ENCODE assay signal across 14 cellular contexts in the genomic region with DNA sequence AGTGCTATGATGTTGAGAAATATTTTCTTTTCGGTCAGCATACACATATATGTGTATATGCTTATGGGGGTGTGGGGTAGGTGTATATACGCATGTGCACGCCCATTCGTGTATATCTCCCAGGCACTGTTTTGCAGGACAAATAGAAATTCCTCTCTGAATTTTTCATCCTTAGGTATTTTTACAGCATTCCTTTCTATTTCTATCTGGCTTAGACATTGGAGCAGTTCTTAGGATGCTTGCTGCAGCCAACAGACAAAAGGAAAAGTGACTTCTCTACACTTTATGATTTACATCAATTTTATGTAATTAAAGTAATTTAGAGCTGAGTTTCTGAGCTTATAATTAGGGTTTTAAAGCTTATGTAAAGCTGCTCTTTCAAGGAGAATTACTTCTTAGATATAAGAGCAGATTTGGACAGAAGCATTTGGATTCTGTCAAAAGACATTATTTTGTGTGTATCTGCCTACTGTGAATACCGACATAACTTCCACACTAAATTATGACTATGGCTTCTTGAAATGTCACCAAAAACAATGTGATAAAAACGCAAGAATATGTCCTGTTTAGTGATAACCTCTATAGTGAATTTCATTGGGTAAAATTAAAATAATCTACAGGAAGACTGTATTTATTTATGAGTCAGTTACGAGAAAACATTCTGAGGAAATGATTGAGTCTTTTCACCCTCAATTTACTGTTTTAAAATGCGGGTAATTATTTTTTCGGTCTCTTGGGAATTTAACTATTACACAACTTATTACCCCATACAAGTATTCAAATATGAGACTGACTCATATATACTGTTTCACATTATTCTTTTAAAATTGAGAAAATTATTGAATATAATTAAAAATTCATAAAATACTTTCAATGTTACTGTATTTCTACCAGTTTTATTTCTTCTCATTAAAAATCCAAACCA.
"Had no signal": no experiment of that assay in that cellular context is flagged by ENCODE, and none has a peak within 500 bp of the region (broad histone marks: within the 10 kb centered on the region; RNA-seq: fewer than 3 reads in every experiment).

No MANE protein-coding gene starts in this region.

- H3K4me3 Mint-ChIP-seq: activated CD8-positive, alpha-beta T cell treated with anti-CD3 and anti-CD28 coated beads for 36 hours; activated T-helper 1 cell treated with anti-CD3 and anti-CD28 coated beads, Interleukin-12 subunit alpha, Interleukin-12 subunit beta, Interleukin-2, Interleukin-4 antibody, amounts not matched to agents 30 ng/mL and 10 ng/mL and 1 ng/mL, durations not matched to agents 14 hours and 24 hours and 36 hours; naive thymus-derived CD8-positive, alpha-beta T cell had no signal

- H3K4me1 ChIP-seq: foreskin keratinocyte had no signal

- ATAC-seq: activated CD8-positive, alpha-beta T cell treated with anti-CD3 and anti-CD28 coated beads for 36 hours; foreskin keratinocyte; left colon; mucosa of descending colon; naive thymus-derived CD8-positive, alpha-beta T cell; right cardiac atrium had no signal

- H3K27me3 ChIP-seq: foreskin keratinocyte had no signal

- H3K4me3 ChIP-seq: mucosa of descending colon had no signal

- H3K27me3 Mint-ChIP-seq: activated CD8-positive, alpha-beta T cell treated with anti-CD3 and anti-CD28 coated beads for 36 hours; naive thymus-derived CD8-positive, alpha-beta T cell; progenitor cell of endocrine pancreas had no signal

- H3K27ac ChIP-seq: foreskin keratinocyte had no signal

- H3K9me3 ChIP-seq: mucosa of descending colon had no signal

- H3K27ac Mint-ChIP-seq: activated CD8-positive, alpha-beta T cell treated with anti-CD3 and anti-CD28 coated beads for 36 hours; activated T-helper 1 cell treated with anti-CD3 and anti-CD28 coated beads, Interleukin-12 subunit alpha, Interleukin-12 subunit beta, Interleukin-2, Interleukin-4 antibody, amounts not matched to agents 30 ng/mL and 10 ng/mL and 1 ng/mL, durations not matched to agents 14 hours and 24 hours and 36 hours; naive thymus-derived CD8-positive, alpha-beta T cell; progenitor cell of endocrine pancreas had no signal

- DNase-seq: activated CD8-positive, alpha-beta memory T cell treated with anti-CD3 and anti-CD28 coated beads, Interleukin-2, amount 50 U/mL, for 4 hours; activated CD8-positive, alpha-beta T cell treated with anti-CD3 and anti-CD28 coated beads for 36 hours; activated naive CD4-positive, alpha-beta T cell; central memory CD4-positive, alpha-beta T cell; erythroblast; foreskin keratinocyte; left colon; mucosa of descending colon; naive thymus-derived CD8-positive, alpha-beta T cell; right cardiac atrium; stimulated activated naive CD4-positive, alpha-beta T cell treated with Interleukin-2 at 50 U/mL for 16 hours; T-helper 9 cell had no signal

- H3K9me3 Mint-ChIP-seq: activated CD8-positive, alpha-beta T cell treated with anti-CD3 and anti-CD28 coated beads for 36 hours; activated T-helper 1 cell treated with anti-CD3 and anti-CD28 coated beads, Interleukin-12 subunit alpha, Interleukin-12 subunit beta, Interleukin-2, Interleukin-4 antibody, amounts not matched to agents 30 ng/mL and 10 ng/mL and 1 ng/mL, durations not matched to agents 14 hours and 24 hours and 36 hours; naive thymus-derived CD8-positive, alpha-beta T cell had no signal
